In genomic region chr2:222102746-222103349, GRCh38 we compare ENCODE assay signal across 11 cellular contexts.
"Had no signal": no experiment of that assay in that cellular context is flagged by ENCODE, and none has a peak within 500 bp of the region (broad histone marks: within the 10 kb centered on the region; RNA-seq: fewer than 3 reads in every experiment).

No MANE protein-coding gene starts in this region.

- DNase-seq: activated CD4-positive, alpha-beta T cell treated with anti-CD3 and anti-CD28 coated beads, Interleukin-2, amount 10 ng/mL, durations not matched to agents 7 days and 5 days; activated CD4-positive, CD25-positive, alpha-beta regulatory T cell; activated CD8-positive, alpha-beta memory T cell treated with anti-CD3 and anti-CD28 coated beads, Interleukin-2, amount 50 U/mL, for 48 hours; activated gamma-delta T cell; activated naive CD8-positive, alpha-beta T cell treated with anti-CD3 and anti-CD28 coated beads for 36 hours; activated T-cell treated with anti-CD3 and anti-CD28 coated beads, Interleukin-2, amount 50 U/mL, for 72 hours; head of caudate nucleus; left colon; T-helper 2 cell had no signal

- H3K4me1 ChIP-seq: parathyroid adenoma had no signal

- H3K27me3 Mint-ChIP-seq: activated CD4-positive, alpha-beta T cell treated with anti-CD3 and anti-CD28 coated beads, Interleukin-2, amount 10 ng/mL, durations not matched to agents 7 days and 5 days; activated naive CD8-positive, alpha-beta T cell treated with anti-CD3 and anti-CD28 coated beads for 36 hours had no signal

- H3K4me3 Mint-ChIP-seq: activated CD4-positive, alpha-beta T cell treated with anti-CD3 and anti-CD28 coated beads, Interleukin-2, amount 10 ng/mL, durations not matched to agents 7 days and 5 days; activated naive CD8-positive, alpha-beta T cell treated with anti-CD3 and anti-CD28 coated beads for 36 hours; activated T-cell treated with anti-CD3 and anti-CD28 coated beads, Interleukin-2, amount 50 U/mL, for 72 hours; stimulated activated effector memory CD8-positive, alpha-beta T cell treated with anti-CD3 and anti-CD28 coated beads, Interleukin-12 subunit alpha, Interleukin-12 subunit beta, amount 100 ng/mL, for 72 hours had no signal

- H3K4me1 Mint-ChIP-seq: activated CD4-positive, alpha-beta T cell treated with anti-CD3 and anti-CD28 coated beads, Interleukin-2, amount 10 ng/mL, durations not matched to agents 7 days and 5 days; activated naive CD8-positive, alpha-beta T cell treated with anti-CD3 and anti-CD28 coated beads for 36 hours; stimulated activated effector memory CD8-positive, alpha-beta T cell treated with anti-CD3 and anti-CD28 coated beads, Interleukin-12 subunit alpha, Interleukin-12 subunit beta, amount 100 ng/mL, for 72 hours had no signal

- H3K27ac Mint-ChIP-seq: activated CD4-positive, alpha-beta T cell treated with anti-CD3 and anti-CD28 coated beads, Interleukin-2, amount 10 ng/mL, durations not matched to agents 7 days and 5 days; activated naive CD8-positive, alpha-beta T cell treated with anti-CD3 and anti-CD28 coated beads for 36 hours; activated T-cell treated with anti-CD3 and anti-CD28 coated beads, Interleukin-2, amount 50 U/mL, for 72 hours; stimulated activated effector memory CD8-positive, alpha-beta T cell treated with anti-CD3 and anti-CD28 coated beads, Interleukin-12 subunit alpha, Interleukin-12 subunit beta, amount 100 ng/mL, for 72 hours had no signal

- H3K36me3 Mint-ChIP-seq: activated naive CD8-positive, alpha-beta T cell treated with anti-CD3 and anti-CD28 coated beads for 36 hours; stimulated activated effector memory CD8-positive, alpha-beta T cell treated with anti-CD3 and anti-CD28 coated beads, Interleukin-12 subunit alpha, Interleukin-12 subunit beta, amount 100 ng/mL, for 72 hours had no signal

- H3K9me3 Mint-ChIP-seq: activated CD4-positive, alpha-beta T cell treated with anti-CD3 and anti-CD28 coated beads, Interleukin-2, amount 10 ng/mL, durations not matched to agents 7 days and 5 days; activated naive CD8-positive, alpha-beta T cell treated with anti-CD3 and anti-CD28 coated beads for 36 hours had no signal

- H3K27ac ChIP-seq: parathyroid adenoma had no signal

- H3K9ac ChIP-seq: parathyroid adenoma had no signal
